In genomic region chr11:72562431-72562830, GRCh38 we compare ENCODE assay signal across 10 cellular contexts.
DNase-seq lines count a peak whose midpoint lies in the region; ATAC-seq and TF ChIP-seq lines count a peak whose summit lies in the region.
"Had no signal": no experiment of that assay in that cellular context is flagged by ENCODE, and none has a peak within 500 bp of the region (broad histone marks: within the 10 kb centered on the region; RNA-seq: fewer than 3 reads in every experiment).

No MANE protein-coding gene starts in this region.

- H3K27ac ChIP-seq in colonic mucosa = no peak overlapping the region

- TF ChIP-seq CTCF in colonic mucosa (IDR thresholded peaks at IDR 0.05) (no peak), BE2C (IDR thresholded peaks at IDR 0.05; ENCODE audit: low read depth, low read length) (no peak)

- H3K9ac ChIP-seq in colonic mucosa (ENCODE audit: low read depth in 2 of 2, low read length in 2 of 2) = no peak overlapping the region

- intact Hi-C loops in colonic mucosa (cut with DNase I) = no loop called here

- H3K4me3 ChIP-seq in colonic mucosa (no peak overlapping the region), BE2C (ENCODE audit: low read depth, low read length) (no peak overlapping the region)

- H3K9me3 ChIP-seq in colonic mucosa = no peaks in the 10 kb centered on the region
- H3K9me3 ChIP-seq in BE2C = no peaks in the 10 kb centered on the region
- H3K9me3 ChIP-seq: Caco-2 had no signal

- H3K4me1 ChIP-seq in colonic mucosa (no peaks in the 10 kb centered on the region), BE2C (peaks cover 7% of the 10 kb centered on the region; the same call in 1 of the 2 replicates)

- H3K27me3 ChIP-seq in colonic mucosa = no peaks in the 10 kb centered on the region
- no peaks in the 10 kb centered on the region for H3K27me3 ChIP-seq in BE2C

- H3K36me3 ChIP-seq in colonic mucosa = no peaks in the 10 kb centered on the region
- H3K36me3 ChIP-seq in BE2C = no peaks in the 10 kb centered on the region

- DNase-seq in HK-2 (ENCODE audit: unreplicated experiment) = peak; percentile 15
- peak; percentile 50 for DNase-seq in RKO (ENCODE audit: low spot score)
- DNase-seq in kidney tubule cell (ENCODE audit: low spot score) = peak; percentile 80
- DNase-seq in renal cortical epithelial cell (ENCODE audit: low read depth) = peak; percentile 39
- no peak for DNase-seq in colonic mucosa
- DNase-seq in BE2C = no peak
- DNase-seq: Caco-2; CD8-positive, alpha-beta memory T cell; GOT3 had no signal

- no peak for ATAC-seq in GM21825 (IDR thresholded peaks at IDR 0.05; ENCODE audit: unreplicated experiment)

Comparison
In these comparisons a context has a peak if more than half of its experiments do, and no peak if none do; other contexts are left out.
1. DNase-seq: peak in HK-2 (single experiment), RKO (single experiment), kidney tubule cell (single experiment) and renal cortical epithelial cell (single experiment); none in colonic mucosa (single experiment) and BE2C (single experiment).